8 cellular contexts compared by ENCODE assay signal in genomic region chr6:53306217-53306616, GRCh38. TPM values are rescaled to one million over a fixed set of nuclear protein-coding genes. Genes with fewer than 3 reads are reported as not detected.
A peak's percentile ranks its signal among the peaks of the same experiment; 100 is the strongest.
DNase-seq lines count a peak whose midpoint lies in the region; ATAC-seq and TF ChIP-seq lines count a peak whose summit lies in the region.
"Not testable (repeated sequence)": the region's sequence is repeated elsewhere in the genome, so short reads cannot be mapped to it uniquely, and the experiment has no call there.

No MANE protein-coding gene starts in this region.

- H3K27me3 Mint-ChIP-seq in CD4-positive, CD25-positive, alpha-beta regulatory T cell; activated CD8-positive, alpha-beta T cell treated with anti-CD3 and anti-CD28 coated beads for 36 hours; chondrocyte (ENCODE audit: low read depth); stimulated activated naive B cell treated with anti-CD40 and anti-IgM and Interleukin-4, amounts not matched to agents 10 μg/mL and 1 μg/mL and 100 μg/mL, for 72 hours: not testable (repeated sequence)

- ATAC-seq in CD4-positive, CD25-positive, alpha-beta regulatory T cell (ENCODE audit: low read depth in 2 of 2); activated CD8-positive, alpha-beta T cell treated with anti-CD3 and anti-CD28 coated beads for 36 hours; activated naive CD4-positive, alpha-beta T cell treated with anti-CD3 and anti-CD28 coated beads, Interleukin-2, amount 50 U/mL, for 72 hours; stimulated activated naive B cell treated with anti-CD40 and anti-IgM and Interleukin-4, amounts not matched to agents 10 μg/mL and 1 μg/mL and 100 μg/mL, for 72 hours (replicated peaks): not testable (repeated sequence)

- H3F3A ChIP-seq in SU-DHL-6 (ENCODE audit: insufficient read depth), result peaks cover 34% of the 10 kb centered on the region

- H3K4me1 Mint-ChIP-seq in CD4-positive, CD25-positive, alpha-beta regulatory T cell, result peaks cover 55 to 85% (median 78%) of the 10 kb centered on the region in 4 donors
- H3K4me1 Mint-ChIP-seq in activated CD8-positive, alpha-beta T cell treated with anti-CD3 and anti-CD28 coated beads for 36 hours (ENCODE audit: low read depth), result peaks cover 84% of the 10 kb centered on the region
- H3K4me1 Mint-ChIP-seq in chondrocyte (ENCODE audit: low read depth), result peaks cover 82% of the 10 kb centered on the region
- peaks cover 54 to 93% of the 10 kb centered on the region in 2 donors for H3K4me1 Mint-ChIP-seq in stimulated activated naive B cell treated with anti-CD40 and anti-IgM and Interleukin-4, amounts not matched to agents 10 μg/mL and 1 μg/mL and 100 μg/mL, for 72 hours

- not testable (repeated sequence) for H3K36me3 Mint-ChIP-seq in CD4-positive, CD25-positive, alpha-beta regulatory T cell; activated naive CD4-positive, alpha-beta T cell treated with anti-CD3 and anti-CD28 coated beads, Interleukin-2, amount 50 U/mL, for 72 hours; chondrocyte (ENCODE audit: low read depth)
- peaks cover 16% of the 10 kb centered on the region for H3K36me3 Mint-ChIP-seq in activated CD8-positive, alpha-beta T cell treated with anti-CD3 and anti-CD28 coated beads for 36 hours (ENCODE audit: low read depth)
- peaks cover 12 to 23% of the 10 kb centered on the region in 2 donors for H3K36me3 Mint-ChIP-seq in stimulated activated naive B cell treated with anti-CD40 and anti-IgM and Interleukin-4, amounts not matched to agents 10 μg/mL and 1 μg/mL and 100 μg/mL, for 72 hours

- H3K4me3 ChIP-seq in CD4-positive, CD25-positive, alpha-beta regulatory T cell (ENCODE audit: low read depth, low read length); Karpas-422 (ENCODE audit: low read length); SU-DHL-6 (ENCODE audit: insufficient read depth, low read length, poor library complexity, severe bottlenecking); liver (ENCODE audit: low read depth in 1 of 3, low read length in 3 of 3): not testable (repeated sequence)

- not testable (repeated sequence) for H3K4me2 ChIP-seq in Karpas-422 (ENCODE audit: low read depth, low read length, poor library complexity, severe bottlenecking); SU-DHL-6 (ENCODE audit: low read depth, low read length, poor library complexity, severe bottlenecking)

- peak overlapping the region; percentile 68 to 92 (median 76) for H3K27ac Mint-ChIP-seq in CD4-positive, CD25-positive, alpha-beta regulatory T cell
- H3K27ac Mint-ChIP-seq in activated CD8-positive, alpha-beta T cell treated with anti-CD3 and anti-CD28 coated beads for 36 hours, result peak overlapping the region; percentile 55
- peak overlapping the region; percentile 85 to 95 for H3K27ac Mint-ChIP-seq in activated naive CD4-positive, alpha-beta T cell treated with anti-CD3 and anti-CD28 coated beads, Interleukin-2, amount 50 U/mL, for 72 hours
- H3K27ac Mint-ChIP-seq in chondrocyte (ENCODE audit: unreplicated experiment), result peak overlapping the region; percentile 70
- peak overlapping the region; percentile 25 for H3K27ac Mint-ChIP-seq in stimulated activated naive B cell treated with anti-CD40 and anti-IgM and Interleukin-4, amounts not matched to agents 10 μg/mL and 1 μg/mL and 100 μg/mL, for 72 hours

- intact Hi-C loops in activated CD8-positive, alpha-beta T cell treated with anti-CD3 and anti-CD28 coated beads for 36 hours (cut with micrococcal nuclease), result not testable (repeated sequence)

- not testable (repeated sequence) for H3K9me2 ChIP-seq in Karpas-422 (replicated peaks; ENCODE audit: insufficient read depth, low read length); SU-DHL-6 (replicated peaks; ENCODE audit: insufficient read depth, low read length)

- not testable (repeated sequence) for TF ChIP-seq RAD21 in liver (IDR thresholded peaks at IDR 0.05)

- peaks cover 79% of the 10 kb centered on the region for H3K79me2 ChIP-seq in Karpas-422 (ENCODE audit: low read length)
- peaks cover 81% of the 10 kb centered on the region for H3K79me2 ChIP-seq in SU-DHL-6 (ENCODE audit: insufficient read depth, low read length)

- not testable (repeated sequence) for H3K9me3 Mint-ChIP-seq in CD4-positive, CD25-positive, alpha-beta regulatory T cell; activated CD8-positive, alpha-beta T cell treated with anti-CD3 and anti-CD28 coated beads for 36 hours; activated naive CD4-positive, alpha-beta T cell treated with anti-CD3 and anti-CD28 coated beads, Interleukin-2, amount 50 U/mL, for 72 hours; chondrocyte (ENCODE audit: low read depth); stimulated activated naive B cell treated with anti-CD40 and anti-IgM and Interleukin-4, amounts not matched to agents 10 μg/mL and 1 μg/mL and 100 μg/mL, for 72 hours

- not testable (repeated sequence) for DNase-seq in CD4-positive, CD25-positive, alpha-beta regulatory T cell; Karpas-422; activated CD8-positive, alpha-beta T cell treated with anti-CD3 and anti-CD28 coated beads for 36 hours; activated naive CD4-positive, alpha-beta T cell treated with anti-CD3 and anti-CD28 coated beads, Interleukin-2, amount 50 U/mL, for 72 hours (ENCODE audit: low spot score in 2 of 2); chondrocyte (ENCODE audit: low spot score); stimulated activated naive B cell treated with anti-CD40 and anti-IgM and Interleukin-4, amounts not matched to agents 10 μg/mL and 1 μg/mL and 100 μg/mL, for 72 hours

- CTCF ChIA-PET in activated CD8-positive, alpha-beta T cell treated with anti-CD3 and anti-CD28 coated beads for 36 hours (lab: Charles Lee), result interaction anchor here (1.2 kb wide), 1 partner anchor 104 kb away, joined by 3 read pairs; no protein-coding TSS in a partner anchor

- not testable (repeated sequence) for H3K9me3 ChIP-seq in CD4-positive, CD25-positive, alpha-beta regulatory T cell (ENCODE audit: control insufficient read depth in 2 of 2, low read length in 2 of 2); Karpas-422 (ENCODE audit: low read length); SU-DHL-6 (ENCODE audit: insufficient read depth, low read length); liver (ENCODE audit: control insufficient read depth in 4 of 4, low read length in 3 of 4)

- H3K4me1 ChIP-seq in CD4-positive, CD25-positive, alpha-beta regulatory T cell (ENCODE audit: control insufficient read depth, insufficient read depth, low read length, poor library complexity, severe bottlenecking), result peaks cover 79% of the 10 kb centered on the region
- H3K4me1 ChIP-seq in Karpas-422 (ENCODE audit: low read length) (peaks cover 70% of the 10 kb centered on the region), liver (ENCODE audit: control insufficient read depth in 4 of 4, insufficient read depth in 4 of 4, low read length in 3 of 4) (peaks cover 10 to 68% (median 57%) of the 10 kb centered on the region in 4 donors)

- POLR2A ChIA-PET in activated CD8-positive, alpha-beta T cell treated with anti-CD3 and anti-CD28 coated beads for 36 hours (lab: Charles Lee), result interaction anchor here (0.8 to 1.2 kb wide), 2 partner anchors 16 to 41 kb away, joined by 3 read pairs; no protein-coding TSS in a partner anchor

- TF ChIP-seq CTCF in SU-DHL-6 (IDR thresholded peaks at IDR 0.05; ENCODE audit: insufficient read depth, low read length, poor library complexity, severe bottlenecking); activated CD8-positive, alpha-beta T cell treated with anti-CD3 and anti-CD28 coated beads for 36 hours (IDR thresholded peaks at IDR 0.05); chondrocyte (IDR thresholded peaks at IDR 0.05); liver (IDR thresholded peaks at IDR 0.05; ENCODE audit: low read depth, low read length, missing input control): not testable (repeated sequence)

- H3K27me3 ChIP-seq in CD4-positive, CD25-positive, alpha-beta regulatory T cell (ENCODE audit: control insufficient read depth, insufficient read depth, low read length); Karpas-422 (ENCODE audit: low read length); SU-DHL-6 (ENCODE audit: low read length); liver (ENCODE audit: control insufficient read depth in 4 of 4, insufficient read depth in 4 of 4, low read length in 3 of 4): not testable (repeated sequence)

- not testable (repeated sequence) for H2AFZ ChIP-seq in Karpas-422 (ENCODE audit: low read length); SU-DHL-6 (ENCODE audit: low read depth, low read length, severe bottlenecking)

- peak overlapping the region; percentile 29 to 74 (median 48) for H3K4me3 Mint-ChIP-seq in CD4-positive, CD25-positive, alpha-beta regulatory T cell
- not testable (repeated sequence) for H3K4me3 Mint-ChIP-seq in activated CD8-positive, alpha-beta T cell treated with anti-CD3 and anti-CD28 coated beads for 36 hours; chondrocyte (ENCODE audit: unreplicated experiment); stimulated activated naive B cell treated with anti-CD40 and anti-IgM and Interleukin-4, amounts not matched to agents 10 μg/mL and 1 μg/mL and 100 μg/mL, for 72 hours

- 87% methylated on average over 1 of the region's 1 CpG for WGBS in liver

- H3K9ac ChIP-seq in Karpas-422 (ENCODE audit: low read length); SU-DHL-6 (ENCODE audit: low read length); liver (ENCODE audit: low read depth in 1 of 2, low read length in 2 of 2): not testable (repeated sequence)

- peak overlapping the region; percentile 75 for H3K27ac ChIP-seq in CD4-positive, CD25-positive, alpha-beta regulatory T cell (ENCODE audit: insufficient read depth, low read length, poor library complexity, severe bottlenecking)
- H3K27ac ChIP-seq in Karpas-422 (ENCODE audit: low read length), result peak overlapping the region; percentile 10; the same call in 1 of the 2 replicates
- peak overlapping the region; percentile 11 for H3K27ac ChIP-seq in SU-DHL-6 (ENCODE audit: low read depth, low read length)
- peak overlapping the region; percentile 52 to 65 for H3K27ac ChIP-seq in liver (ENCODE audit: low read depth in 1 of 2, low read length in 2 of 2)

- H3K36me3 ChIP-seq in CD4-positive, CD25-positive, alpha-beta regulatory T cell (ENCODE audit: control insufficient read depth, insufficient read depth, low read length); Karpas-422 (ENCODE audit: insufficient read depth, low read length); SU-DHL-6 (ENCODE audit: low read length); liver (ENCODE audit: control insufficient read depth in 4 of 4, insufficient read depth in 3 of 4, low read depth in 1 of 4, low read length in 3 of 4): not testable (repeated sequence)

- H4K20me1 ChIP-seq in Karpas-422 (ENCODE audit: insufficient read depth, low read depth, low read length), result peaks cover 52% of the 10 kb centered on the region
- peaks cover 67% of the 10 kb centered on the region for H4K20me1 ChIP-seq in SU-DHL-6 (ENCODE audit: low read depth, low read length)

RNA-seq across cellular contexts. Expression of gene ELOVL5, which starts 42.5 kb away (rescaled TPM):
- 201 TPM for total RNA-seq in CD4-positive, CD25-positive, alpha-beta regulatory T cell
- 100 to 1,000 TPM; 139 to 175 (median 154) TPM for polyA plus RNA-seq in CD4-positive, CD25-positive, alpha-beta regulatory T cell
- 37.9 and 82.7 TPM in 2 replicates for total RNA-seq in Karpas-422 (2014; rRNA removed; shearing (Covaris generic); ENCODE audit: low replicate concordance)
- total RNA-seq in activated CD8-positive, alpha-beta T cell treated with anti-CD3 and anti-CD28 coated beads for 36 hours, result 10 to 100 TPM; 88.3 to 92.7 TPM
- 100 to 1,000 TPM in 1 of 2 donors, 10 to 100 TPM in 1; 84.6 to 134 TPM for total RNA-seq in activated naive CD4-positive, alpha-beta T cell treated with anti-CD3 and anti-CD28 coated beads, Interleukin-2, amount 50 U/mL, for 72 hours
- total RNA-seq in chondrocyte (95.1 to 127 TPM (median 102 TPM) in 3 replicates), liver (10 to 100 TPM; 61.2 to 77.8 TPM)
- 10 to 100 TPM; 22.1 to 54.4 TPM for polyA plus RNA-seq in liver

Comparison
In these comparisons a context has a peak if more than half of its experiments do, and no peak if none do; other contexts are left out.
1. H3K27ac ChIP-seq: peak in every context shown above with its lines; median percentile 75 in CD4-positive, CD25-positive, alpha-beta regulatory T cell; 58 in liver; 11 in SU-DHL-6; 10 in Karpas-422.
2. H3K27ac Mint-ChIP-seq: peak in every context shown above with its lines; median percentile 90 in activated naive CD4-positive, alpha-beta T cell treated with anti-CD3 and anti-CD28 coated beads, Interleukin-2, amount 50 U/mL, for 72 hours; 76 in CD4-positive, CD25-positive, alpha-beta regulatory T cell; 70 in chondrocyte; 55 in activated CD8-positive, alpha-beta T cell treated with anti-CD3 and anti-CD28 coated beads for 36 hours; 25 in stimulated activated naive B cell treated with anti-CD40 and anti-IgM and Interleukin-4, amounts not matched to agents 10 μg/mL and 1 μg/mL and 100 μg/mL, for 72 hours.